ENCODE assay signal across 15 cellular contexts in the genomic region with DNA sequence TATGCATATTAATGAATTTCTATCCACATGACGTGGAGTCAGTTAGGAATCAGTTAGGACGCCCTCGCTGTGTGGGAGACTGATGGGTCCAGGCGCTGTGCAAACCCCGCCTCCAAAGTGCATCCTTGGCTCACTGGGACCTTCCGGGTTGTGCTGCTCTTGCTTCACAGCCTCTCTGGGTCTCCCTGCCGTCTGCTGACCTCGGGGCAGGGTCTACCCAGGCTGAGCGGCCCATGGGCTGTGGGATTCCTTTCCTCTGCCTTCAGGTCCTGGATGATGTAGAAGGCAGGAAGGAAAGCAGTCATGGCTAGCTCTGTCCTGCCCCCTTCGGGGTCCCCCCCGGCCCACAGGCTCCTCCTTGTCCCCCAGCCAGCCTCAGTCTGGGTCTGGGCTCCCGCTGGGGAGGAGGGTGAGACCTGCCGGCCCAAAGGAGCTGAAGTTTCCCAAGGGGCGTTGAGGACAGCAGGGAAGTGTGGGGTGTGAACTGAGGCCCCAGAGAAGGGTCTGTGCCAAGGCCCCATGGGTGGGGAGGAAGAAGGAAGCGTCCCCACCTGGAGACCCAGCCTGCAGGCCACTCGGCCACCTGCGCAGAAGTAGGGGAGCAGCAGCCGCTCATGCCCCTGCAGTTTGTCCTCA. TPM values are rescaled to one million over a fixed set of nuclear protein-coding genes. Genes with fewer than 3 reads are reported as not detected.
DNase-seq lines count a peak whose midpoint lies in the region; ATAC-seq and TF ChIP-seq lines count a peak whose summit lies in the region.
"Had no signal": no experiment of that assay in that cellular context is flagged by ENCODE, and none has a peak within 500 bp of the region (broad histone marks: within the 10 kb centered on the region; RNA-seq: fewer than 3 reads in every experiment).

No MANE protein-coding gene starts in this region.

- no peak for ATAC-seq in activated T-cell treated with anti-CD3 and anti-CD28 coated beads, Interleukin-2, amount 50 U/mL, for 72 hours (replicated peaks in 1 of 2)
- ATAC-seq in stimulated activated memory B cell treated with anti-CD40 and anti-IgM and Interleukin-4, amounts not matched to agents 10 μg/mL and 1 μg/mL and 100 μg/mL, for 72 hours = no peak
- no peak for ATAC-seq in GM18867 (IDR thresholded peaks at IDR 0.05; ENCODE audit: unreplicated experiment)
- ATAC-seq in activated naive CD4-positive, alpha-beta T cell treated with anti-CD3 and anti-CD28 coated beads, Interleukin-2, amount 50 U/mL, for 72 hours = no peak

- H3K4me1 Mint-ChIP-seq in activated T-cell treated with anti-CD3 and anti-CD28 coated beads, Interleukin-2, amount 50 U/mL, for 72 hours (ENCODE audit: low read depth) = no peaks in the 10 kb centered on the region
- peaks cover 10% of the 10 kb centered on the region for H3K4me1 Mint-ChIP-seq in glutamatergic neuron (ENCODE audit: low read depth, unreplicated experiment)
- peaks cover 11% of the 10 kb centered on the region for H3K4me1 Mint-ChIP-seq in stimulated activated memory B cell treated with anti-CD40 and anti-IgM and Interleukin-4, amounts not matched to agents 10 μg/mL and 1 μg/mL and 100 μg/mL, for 72 hours

- no peaks in the 10 kb centered on the region for H3K9me3 Mint-ChIP-seq in activated T-cell treated with anti-CD3 and anti-CD28 coated beads, Interleukin-2, amount 50 U/mL, for 72 hours
- peaks cover 5% of the 10 kb centered on the region for H3K9me3 Mint-ChIP-seq in glutamatergic neuron (ENCODE audit: unreplicated experiment)
- no peaks in the 10 kb centered on the region for H3K9me3 Mint-ChIP-seq in stimulated activated memory B cell treated with anti-CD40 and anti-IgM and Interleukin-4, amounts not matched to agents 10 μg/mL and 1 μg/mL and 100 μg/mL, for 72 hours
- no peaks in the 10 kb centered on the region for H3K9me3 Mint-ChIP-seq in activated naive CD4-positive, alpha-beta T cell treated with anti-CD3 and anti-CD28 coated beads, Interleukin-2, amount 50 U/mL, for 72 hours

- no peak for TF ChIP-seq CTCF in glutamatergic neuron (IDR thresholded peaks at IDR 0.05; ENCODE audit: partially characterized antibody, unreplicated experiment)

- no peak for DNase-seq in activated T-cell treated with anti-CD3 and anti-CD28 coated beads, Interleukin-2, amount 50 U/mL, for 72 hours
- DNase-seq in activated T-cell treated with anti-CD3 and anti-CD28 coated beads, Interleukin-2, amount 50 U/mL, for 1 hour = no peak
- DNase-seq in NCI-H526 treated with DMSO at 0.1 percent for 48 hours (lab: John Stamatoyannopoulos, UW) (peak; percentile 18), glutamatergic neuron (no peak), HK-2 (ENCODE audit: unreplicated experiment) (no peak)
- DNase-seq in activated naive CD4-positive, alpha-beta T cell treated with anti-CD3 and anti-CD28 coated beads, Interleukin-2, amount 50 U/mL, for 72 hours (ENCODE audit: low spot score in 2 of 2) = no peak
- DNase-seq: activated CD4-positive, alpha-beta T cell treated with anti-CD3 and anti-CD28 coated beads, Interleukin-2, amount 50 U/mL, for 1 hour; brain microvascular endothelial cell; DMS53; effector CD8-positive, alpha-beta T cell; mesenchymal stem cell; NCI-H1105 treated with DMSO at 0.1 percent for 48 hours; stimulated activated CD4-positive, alpha-beta T cell treated with anti-CD3 and anti-CD28 coated beads, Interleukin-12 subunit alpha, Interleukin-12 subunit beta, amount 100 ng/mL, for 4 hours had no signal

- peaks cover 0 to 2% of the 10 kb centered on the region in 2 donors for H3K36me3 Mint-ChIP-seq in activated T-cell treated with anti-CD3 and anti-CD28 coated beads, Interleukin-2, amount 50 U/mL, for 72 hours (ENCODE audit: insufficient read depth in 2 of 2)
- H3K36me3 Mint-ChIP-seq in glutamatergic neuron (ENCODE audit: unreplicated experiment) = no peaks in the 10 kb centered on the region
- H3K36me3 Mint-ChIP-seq in stimulated activated memory B cell treated with anti-CD40 and anti-IgM and Interleukin-4, amounts not matched to agents 10 μg/mL and 1 μg/mL and 100 μg/mL, for 72 hours = peaks cover 12% of the 10 kb centered on the region
- H3K36me3 Mint-ChIP-seq in activated naive CD4-positive, alpha-beta T cell treated with anti-CD3 and anti-CD28 coated beads, Interleukin-2, amount 50 U/mL, for 72 hours = no peaks in the 10 kb centered on the region

- H3K4me3 Mint-ChIP-seq in activated T-cell treated with anti-CD3 and anti-CD28 coated beads, Interleukin-2, amount 50 U/mL, for 72 hours = peak overlapping the region; percentile 44 to 55
- H3K4me3 Mint-ChIP-seq in glutamatergic neuron (ENCODE audit: unreplicated experiment) = peak overlapping the region; percentile 4
- peak overlapping the region; percentile 26 for H3K4me3 Mint-ChIP-seq in stimulated activated memory B cell treated with anti-CD40 and anti-IgM and Interleukin-4, amounts not matched to agents 10 μg/mL and 1 μg/mL and 100 μg/mL, for 72 hours

- H3K27ac Mint-ChIP-seq in activated T-cell treated with anti-CD3 and anti-CD28 coated beads, Interleukin-2, amount 50 U/mL, for 72 hours = peak overlapping the region; percentile 64
- no peak overlapping the region for H3K27ac Mint-ChIP-seq in glutamatergic neuron (ENCODE audit: unreplicated experiment)
- H3K27ac Mint-ChIP-seq in stimulated activated memory B cell treated with anti-CD40 and anti-IgM and Interleukin-4, amounts not matched to agents 10 μg/mL and 1 μg/mL and 100 μg/mL, for 72 hours = no peak overlapping the region
- H3K27ac Mint-ChIP-seq in activated naive CD4-positive, alpha-beta T cell treated with anti-CD3 and anti-CD28 coated beads, Interleukin-2, amount 50 U/mL, for 72 hours = peak overlapping the region in 1 of 2 donors; percentile 71

- H3K27me3 Mint-ChIP-seq in activated T-cell treated with anti-CD3 and anti-CD28 coated beads, Interleukin-2, amount 50 U/mL, for 72 hours (ENCODE audit: low read depth) = no peaks in the 10 kb centered on the region
- peaks cover 5% of the 10 kb centered on the region for H3K27me3 Mint-ChIP-seq in glutamatergic neuron (ENCODE audit: unreplicated experiment)
- no peaks in the 10 kb centered on the region for H3K27me3 Mint-ChIP-seq in stimulated activated memory B cell treated with anti-CD40 and anti-IgM and Interleukin-4, amounts not matched to agents 10 μg/mL and 1 μg/mL and 100 μg/mL, for 72 hours

RNA-seq across cellular contexts. Expression of a gene that starts 24.6 kb away (rescaled TPM):
- total RNA-seq in activated T-cell treated with anti-CD3 and anti-CD28 coated beads, Interleukin-2, amount 50 U/mL, for 72 hours = 10 to 100 TPM; 40.3 to 72.5 TPM
- 62.8 TPM for total RNA-seq in glutamatergic neuron (ENCODE audit: unreplicated experiment)
- total RNA-seq in activated naive CD4-positive, alpha-beta T cell treated with anti-CD3 and anti-CD28 coated beads, Interleukin-2, amount 50 U/mL, for 72 hours = 100 to 1,000 TPM in 1 of 2 donors, 10 to 100 TPM in 1; 63.0 to 108 TPM

RNA-seq across cellular contexts. Expression of a gene that starts 29.5 kb away (rescaled TPM):
- total RNA-seq in activated T-cell treated with anti-CD3 and anti-CD28 coated beads, Interleukin-2, amount 50 U/mL, for 72 hours = 10 to 100 TPM; 54.0 to 54.5 TPM
- total RNA-seq in glutamatergic neuron (ENCODE audit: unreplicated experiment) = 66.0 TPM
- total RNA-seq in activated naive CD4-positive, alpha-beta T cell treated with anti-CD3 and anti-CD28 coated beads, Interleukin-2, amount 50 U/mL, for 72 hours = 10 to 100 TPM; 64.7 to 67.6 TPM

RNA-seq across cellular contexts. Expression of a gene that starts 56.2 kb away (rescaled TPM):
- total RNA-seq in activated T-cell treated with anti-CD3 and anti-CD28 coated beads, Interleukin-2, amount 50 U/mL, for 72 hours = 10 to 100 TPM; 42.0 to 43.1 TPM
- total RNA-seq in glutamatergic neuron (ENCODE audit: unreplicated experiment) = 151 TPM
- total RNA-seq in activated naive CD4-positive, alpha-beta T cell treated with anti-CD3 and anti-CD28 coated beads, Interleukin-2, amount 50 U/mL, for 72 hours = 10 to 100 TPM; 19.0 to 48.5 TPM
